Comparison of ENCODE assay signal across 3 cellular contexts in the genomic region with DNA sequence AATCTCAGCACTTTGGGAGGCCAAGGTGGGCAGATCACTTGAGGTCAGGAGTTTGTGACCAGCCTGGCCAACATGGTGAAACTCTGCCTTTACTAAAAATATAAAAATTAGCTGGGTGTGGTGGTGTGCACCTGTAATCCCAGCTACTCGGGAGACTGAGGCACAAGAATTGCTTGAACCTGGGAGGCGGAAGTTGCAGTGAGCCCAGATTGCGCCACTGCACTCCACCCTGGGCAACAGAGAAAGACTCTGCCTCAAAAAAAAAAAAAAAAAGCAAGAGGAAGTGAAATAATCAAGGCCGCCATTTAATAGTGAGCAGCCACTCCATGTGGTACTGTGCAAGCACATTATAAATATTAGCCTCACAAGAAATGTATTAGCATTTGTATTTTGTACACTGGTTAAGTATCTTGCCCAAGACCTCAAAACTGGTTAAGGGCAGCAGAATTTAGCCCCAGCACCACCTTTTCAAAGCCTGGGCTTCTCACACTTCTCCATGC. TPM values are rescaled to one million over a fixed set of nuclear protein-coding genes. Genes with fewer than 3 reads are reported as not detected.
"Had no signal": no experiment of that assay in that cellular context is flagged by ENCODE, and none has a peak within 500 bp of the region (broad histone marks: within the 10 kb centered on the region; RNA-seq: fewer than 3 reads in every experiment).

No MANE protein-coding gene starts in this region.

RNA-seq across cellular contexts. Expression of gene CD274, which starts 14.5 kb away (rescaled TPM):
- total RNA-seq: cardiac muscle cell had no signal
- polyA plus RNA-seq: cardiac muscle cell had no signal

RNA-seq across cellular contexts. Expression of gene PLGRKT, which starts 27.2 kb away (rescaled TPM):
- total RNA-seq: ascending aorta had no signal

RNA-seq across cellular contexts. Expression of gene PDCD1LG2, which starts 45.5 kb away (rescaled TPM):
- total RNA-seq: cardiac muscle cell, SK-MEL-5 had no signal
- polyA plus RNA-seq: cardiac muscle cell had no signal
